8 cellular contexts compared by ENCODE assay signal in genomic region chr3:47512416-47513124, GRCh38. TPM values are rescaled to one million over a fixed set of nuclear protein-coding genes. Genes with fewer than 3 reads are reported as not detected.
DNase-seq lines count a peak whose midpoint lies in the region; ATAC-seq and TF ChIP-seq lines count a peak whose summit lies in the region.

No MANE protein-coding gene starts in this region.

- H3K9ac ChIP-seq in SU-DHL-6 (ENCODE audit: low read length) = peak overlapping the region; percentile 95

- H3K36me3 ChIP-seq in HEK293 (ENCODE audit: control insufficient read depth in 2 of 2, insufficient read depth in 1 of 2, low read length in 2 of 2) (peaks cover 9 to 42% of the 10 kb centered on the region in 2 experiments), SU-DHL-6 (ENCODE audit: low read length) (peaks cover 13% of the 10 kb centered on the region; the same call in 1 of the 2 replicates), suprapubic skin (peaks cover 18% of the 10 kb centered on the region)

- no peak for TF ChIP-seq POLR2A in suprapubic skin (IDR thresholded peaks at IDR 0.05)

- H3K4me3 ChIP-seq in HEK293 (ENCODE audit: low read depth, low read length) (peak overlapping the region; percentile 61), SU-DHL-6 (ENCODE audit: insufficient read depth, low read length, poor library complexity, severe bottlenecking) (peak overlapping the region; percentile 100), suprapubic skin (peak overlapping the region; percentile 83)

- no peaks in the 10 kb centered on the region for H3K9me2 ChIP-seq in SU-DHL-6 (replicated peaks; ENCODE audit: insufficient read depth, low read length)

- DNase-seq in memory B cell (ENCODE audit: low spot score in 2 of 2) (peak in 1 of 2 donors; percentile 12), suprapubic skin (ENCODE audit: low spot score in 2 of 2) (peak in 1 of 2 donors; percentile 74), GM13976 (ENCODE audit: low spot score) (no peak), cerebellar nuclear complex (lab: John Stamatoyannopoulos, UW) (no peak)

- no peaks in the 10 kb centered on the region for H4K20me1 ChIP-seq in SU-DHL-6 (ENCODE audit: low read depth, low read length)

- peak overlapping the region; percentile 99 for H3K4me2 ChIP-seq in SU-DHL-6 (ENCODE audit: low read depth, low read length, poor library complexity, severe bottlenecking)

- 15% methylated on average over 36 of the region's 36 CpGs for WGBS in suprapubic skin

- peaks cover 24% of the 10 kb centered on the region for H3K4me1 Mint-ChIP-seq in dendritic cell treated with granulocyte-macrophage colony-stimulating factor and Interleukin-4, amounts not matched to agents 40 ng/mL and 50 ng/mL, for 4 days (ENCODE audit: low read depth)
- peaks cover 13% of the 10 kb centered on the region for H3K4me1 Mint-ChIP-seq in memory B cell

- H3K79me2 ChIP-seq in SU-DHL-6 (ENCODE audit: insufficient read depth, low read length) = peaks cover 34% of the 10 kb centered on the region

- peak overlapping the region; percentile 93 for H3K4me3 Mint-ChIP-seq in dendritic cell treated with granulocyte-macrophage colony-stimulating factor and Interleukin-4, amounts not matched to agents 40 ng/mL and 50 ng/mL, for 4 days
- H3K4me3 Mint-ChIP-seq in memory B cell = peak overlapping the region; percentile 95

- H3K27ac ChIP-seq in C4-2B (peak overlapping the region; percentile 94), HEK293 (ENCODE audit: extremely low read depth, low read depth, low read length) (peak overlapping the region; percentile 90), SU-DHL-6 (ENCODE audit: low read depth, low read length) (peak overlapping the region; percentile 93), suprapubic skin (peak overlapping the region; percentile 87)

- H3F3A ChIP-seq in SU-DHL-6 (ENCODE audit: insufficient read depth) = peaks cover 15% of the 10 kb centered on the region

- no peaks in the 10 kb centered on the region for H3K27me3 Mint-ChIP-seq in dendritic cell treated with granulocyte-macrophage colony-stimulating factor and Interleukin-4, amounts not matched to agents 40 ng/mL and 50 ng/mL, for 4 days
- no peaks in the 10 kb centered on the region for H3K27me3 Mint-ChIP-seq in memory B cell

- TF ChIP-seq CTCF in C4-2B (conservative IDR thresholded peaks at IDR 0.05) (no peak), HEK293 (tag by site-specific recombination; IDR thresholded peaks at IDR 0.05) (no peak), SU-DHL-6 (IDR thresholded peaks at IDR 0.05; ENCODE audit: insufficient read depth, low read length, poor library complexity, severe bottlenecking) (no peak), suprapubic skin (IDR thresholded peaks at IDR 0.05) (no peak), GM13976 (IDR thresholded peaks at IDR 0.05; ENCODE audit: borderline replicate concordance, control extremely low read depth, extremely low read depth, insufficient read depth, missing control alignments) (no peak)

- no peaks in the 10 kb centered on the region for H3K9me3 Mint-ChIP-seq in dendritic cell treated with granulocyte-macrophage colony-stimulating factor and Interleukin-4, amounts not matched to agents 40 ng/mL and 50 ng/mL, for 4 days
- no peaks in the 10 kb centered on the region for H3K9me3 Mint-ChIP-seq in memory B cell

- in situ Hi-C loops in GM13976 (cut with MboI; ENCODE audit: low sequenced_read_pairs, unreplicated experiment) = no loop called here

- intact Hi-C loops in dendritic cell treated with granulocyte-macrophage colony-stimulating factor and Interleukin-4, amounts not matched to agents 40 ng/mL and 50 ng/mL, for 4 days (cut with micrococcal nuclease) = loop anchor here (1.0 kb wide), 1 partner anchor 91 kb away; no protein-coding TSS in a partner anchor

- H2AFZ ChIP-seq in SU-DHL-6 (ENCODE audit: low read depth, low read length, severe bottlenecking) = peak overlapping the region; percentile 72

- H3K9me3 ChIP-seq in HEK293 (ENCODE audit: control insufficient read depth, insufficient read depth, low read depth, low read length) (no peaks in the 10 kb centered on the region), SU-DHL-6 (ENCODE audit: insufficient read depth, low read length) (no peaks in the 10 kb centered on the region), suprapubic skin (no peaks in the 10 kb centered on the region)

- POLR2A ChIA-PET in HEK293 (lab: Yijun Ruan, JAX) = interaction anchor here (0.7 to 1.0 kb wide), 2 partner anchors 38 to 828 kb away, joined by 3 read pairs; no protein-coding TSS in a partner anchor

- no peak for ATAC-seq in memory B cell (ENCODE audit: low read depth)

- no peak for TF ChIP-seq EP300 in suprapubic skin (IDR thresholded peaks at IDR 0.05)

- CTCF ChIA-PET in HEK293 (lab: Yijun Ruan, JAX) = interaction anchor here (0.6 to 1.9 kb wide), 2 partner anchors 10 to 57 kb away, joined by 3 to 7 read pairs; no protein-coding TSS in a partner anchor

- H3K36me3 Mint-ChIP-seq in dendritic cell treated with granulocyte-macrophage colony-stimulating factor and Interleukin-4, amounts not matched to agents 40 ng/mL and 50 ng/mL, for 4 days (ENCODE audit: low read depth) = peaks cover 44% of the 10 kb centered on the region
- peaks cover 7% of the 10 kb centered on the region for H3K36me3 Mint-ChIP-seq in memory B cell

- H3K4me1 ChIP-seq in HEK293 (ENCODE audit: control insufficient read depth, insufficient read depth, low read length) = no peaks in the 10 kb centered on the region
- H3K4me1 ChIP-seq in suprapubic skin = peaks cover 20% of the 10 kb centered on the region

- peak overlapping the region; percentile 96 for H3K27ac Mint-ChIP-seq in dendritic cell treated with granulocyte-macrophage colony-stimulating factor and Interleukin-4, amounts not matched to agents 40 ng/mL and 50 ng/mL, for 4 days
- H3K27ac Mint-ChIP-seq in memory B cell = peak overlapping the region; percentile 93

- H3K27me3 ChIP-seq in SU-DHL-6 (ENCODE audit: low read length) (no peaks in the 10 kb centered on the region), suprapubic skin (no peaks in the 10 kb centered on the region)

TF ChIP-seq in HEK293, 187 proteins besides CTCF, POLR2A, EP300 and RAD21 (continues in another document):
- TF ChIP-seq ZNF513 (tag by site-specific recombination; IDR thresholded peaks at IDR 0.05) (no peak), ZNF362 (tag by site-specific recombination; IDR thresholded peaks at IDR 0.05) (peak; percentile 90), ZNF837 (tag by site-specific recombination; IDR thresholded peaks at IDR 0.05) (no peak), ZNF629 (tag by site-specific recombination; IDR thresholded peaks at IDR 0.05) (no peak), ZNF324 (tag by site-specific recombination; IDR thresholded peaks at IDR 0.05) (no peak), OVOL3 (tag by site-specific recombination; IDR thresholded peaks at IDR 0.05) (no peak), PRDM4 (tag by site-specific recombination; IDR thresholded peaks at IDR 0.05) (peak; percentile 97), GLIS2 (tag by site-specific recombination; IDR thresholded peaks at IDR 0.05) (peak; percentile 25; the same call in 1 of the 2 replicates), ZNF654 (tag by site-specific recombination; IDR thresholded peaks at IDR 0.05; ENCODE audit: low read depth) (no peak), SALL2 (tag by site-specific recombination; IDR thresholded peaks at IDR 0.05; ENCODE audit: borderline replicate concordance) (no peak)

RNA-seq across cellular contexts. Expression of gene ELP6, which starts 0.9 kb away (rescaled TPM):
- total RNA-seq in suprapubic skin = 10 to 100 TPM; 11.7 to 18.6 (median 17.0) TPM

RNA-seq across cellular contexts. Expression of gene SCAP, which starts 36.8 kb away (rescaled TPM):
- total RNA-seq in suprapubic skin = 100 to 1,000 TPM; 142 to 195 (median 151) TPM
